ENCODE assay signal across 1 cellular context in genomic region chr18:80050797-80051196, GRCh38.
TF ChIP-seq lines count a peak whose summit lies in the region.

No MANE protein-coding gene starts in this region.

TF ChIP-seq in K562, 482 proteins besides CTCF, POLR2A, EP300 and RAD21:
- TF ChIP-seq MGA (IDR thresholded peaks at IDR 0.05) (peak; percentile 70; the same call in 1 of the 2 replicates), E2F6 (IDR thresholded peaks at IDR 0.05; ENCODE audit: borderline replicate concordance in 1 of 2, extremely low read depth in 1 of 2, insufficient read depth in 1 of 2, insufficient read length in 1 of 2, low read depth in 1 of 2, low read length in 1 of 2, poor library complexity in 1 of 2, severe bottlenecking in 1 of 2) (peak in 1 of 2 experiments; percentile 19), ZFPM2 (CRISPR knock-in tag; IDR thresholded peaks at IDR 0.05) (no peak)
